1 cellular context compared by ENCODE assay signal in genomic region chr6:36445651-36446050, GRCh38.
TF ChIP-seq lines count a peak whose summit lies in the region.

No MANE protein-coding gene starts in this region.

TF ChIP-seq in A549, 52 proteins besides CTCF, POLR2A, EP300 and RAD21:
- TF ChIP-seq CBX2 (IDR thresholded peaks at IDR 0.05; ENCODE audit: borderline replicate concordance, low read depth) (no peak), REST (IDR thresholded peaks at IDR 0.05) (no peak), CHD2 (IDR thresholded peaks at IDR 0.05; ENCODE audit: low read length, partially characterized antibody) (no peak), POLR2AphosphoS2 (conservative IDR thresholded peaks at IDR 0.05; ENCODE audit: low read length) (no peak), ZFP36 (IDR thresholded peaks at IDR 0.05; ENCODE audit: borderline replicate concordance, partially characterized antibody) (no peak), HDAC2 (IDR thresholded peaks at IDR 0.05) (no peak), MAX (IDR thresholded peaks at IDR 0.05) (no peak), SREBF2 (IDR thresholded peaks at IDR 0.05) (no peak), MAZ (IDR thresholded peaks at IDR 0.05; ENCODE audit: borderline replicate concordance, low read depth, low read length) (no peak), FOXS1 (CRISPR knock-in tag; IDR thresholded peaks at IDR 0.05) (no peak), HEYL (CRISPR knock-in tag; IDR thresholded peaks at IDR 0.05) (no peak), BCL3 (IDR thresholded peaks at IDR 0.05) (no peak), GATA3 (IDR thresholded peaks at IDR 0.05; ENCODE audit: borderline replicate concordance) (no peak), HOXB5 (CRISPR knock-in tag; IDR thresholded peaks at IDR 0.05) (no peak), KDM5A (IDR thresholded peaks at IDR 0.05) (no peak)
TF ChIP-seq in A549: peak in this region for 0.
